15 cellular contexts compared by ENCODE assay signal in the genomic region with DNA sequence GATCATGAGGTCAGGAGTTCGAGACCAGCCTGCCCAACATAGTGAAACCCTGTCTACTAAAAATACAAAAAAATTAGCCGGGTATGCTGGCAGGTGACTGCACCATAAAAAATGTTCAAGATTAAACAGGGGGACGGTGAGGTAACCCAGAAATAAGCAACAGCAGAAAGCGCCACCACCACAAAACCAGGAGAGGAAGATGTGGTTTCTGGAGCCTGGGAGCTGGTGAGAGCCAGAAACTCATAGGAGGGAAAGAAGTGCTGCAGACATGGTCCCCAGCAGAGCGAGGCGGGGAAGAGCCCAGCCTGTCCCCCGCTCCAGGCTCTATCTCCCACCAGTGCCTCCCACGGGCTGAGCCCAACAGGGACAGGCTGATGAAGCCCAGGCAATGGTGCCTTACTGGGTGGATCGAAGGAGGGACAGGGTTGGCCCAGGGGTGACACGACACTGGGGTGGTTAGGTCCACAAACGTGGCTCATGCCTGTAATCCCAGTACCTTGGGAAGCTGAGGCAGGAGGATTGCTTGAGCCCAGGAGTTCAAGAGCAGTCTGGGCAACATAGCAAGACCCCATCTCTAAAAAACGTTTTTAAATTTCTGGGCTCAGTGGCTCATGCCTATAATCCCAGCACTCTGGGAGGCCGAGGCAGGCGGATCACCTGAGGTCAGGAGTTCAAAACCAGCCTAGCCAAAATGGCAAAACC. TPM values are rescaled to one million over a fixed set of nuclear protein-coding genes. Genes with fewer than 3 reads are reported as not detected.
DNase-seq lines count a peak whose midpoint lies in the region; ATAC-seq and TF ChIP-seq lines count a peak whose summit lies in the region.
"Had no signal": no experiment of that assay in that cellular context is flagged by ENCODE, and none has a peak within 500 bp of the region (broad histone marks: within the 10 kb centered on the region; RNA-seq: fewer than 3 reads in every experiment).

No MANE protein-coding gene starts in this region.

- H3K9me2 ChIP-seq in PC-9 (ENCODE audit: insufficient read depth) (no peaks in the 10 kb centered on the region), OCI-LY7 (ENCODE audit: insufficient read depth, low read length) (no peaks in the 10 kb centered on the region)

- H3K9me3 Mint-ChIP-seq in Calu3 (ENCODE audit: low read depth, unreplicated experiment) (no peaks in the 10 kb centered on the region), endothelial cell (ENCODE audit: unreplicated experiment) (no peaks in the 10 kb centered on the region), progenitor cell of endocrine pancreas (ENCODE audit: low read depth) (no peaks in the 10 kb centered on the region)
- H3K9me3 Mint-ChIP-seq: activated naive CD4-positive, alpha-beta T cell treated with anti-CD3 and anti-CD28 coated beads, Interleukin-2, amount 10 ng/mL, durations not matched to agents 7 days and 5 days; CD4-positive, CD25-positive, alpha-beta regulatory T cell; T-helper 2 cell treated with Interferon-gamma antibody and Interleukin-4, amounts not matched to agents 5 μg/mL and 100 μg/mL, for 36 hours had no signal

- H3F3A ChIP-seq in PC-9 (ENCODE audit: insufficient read depth, low read depth) = peaks cover 88% of the 10 kb centered on the region

- POLR2A ChIA-PET in PC-9 (lab: Charles Lee; ENCODE audit: unreplicated experiment) (no interaction called here), OCI-LY7 (lab: Charles Lee) (no interaction called here)

- no peaks in the 10 kb centered on the region for H3K9me3 ChIP-seq in PC-9 (ENCODE audit: insufficient read depth, low read depth)
- no peaks in the 10 kb centered on the region for H3K9me3 ChIP-seq in OCI-LY7 (ENCODE audit: low read length)

- H3K4me1 ChIP-seq in PC-9 (replicated peaks; ENCODE audit: insufficient read depth) (peaks cover 44% of the 10 kb centered on the region), OCI-LY7 (ENCODE audit: insufficient read depth, low read length, poor library complexity, severe bottlenecking) (peaks cover 15% of the 10 kb centered on the region)

- H3K36me3 ChIP-seq in PC-9 (ENCODE audit: low read depth) = peaks cover 13% of the 10 kb centered on the region
- peaks cover 27% of the 10 kb centered on the region for H3K36me3 ChIP-seq in OCI-LY7 (ENCODE audit: insufficient read depth, low read length)

- H3K79me2 ChIP-seq in PC-9 (ENCODE audit: low read depth) (no peaks in the 10 kb centered on the region), OCI-LY7 (ENCODE audit: insufficient read depth, low read depth, low read length) (no peaks in the 10 kb centered on the region)

- H3K4me3 ChIP-seq in PC-9 (no peak overlapping the region), OCI-LY7 (ENCODE audit: low read depth, low read length, poor library complexity, severe bottlenecking) (no peak overlapping the region)

- BruUV-seq in Calu3 (replicated peaks; lab: Mats Ljungman, UMichigan) (no TSS peak), PC-9 (replicated peaks; lab: Mats Ljungman, UMichigan) (no TSS peak), OCI-LY7 (replicated peaks; lab: Mats Ljungman, UMichigan) (no TSS peak)

- H3K4me1 Mint-ChIP-seq in Calu3 (ENCODE audit: low read depth, unreplicated experiment) (peaks cover 12% of the 10 kb centered on the region), endothelial cell (ENCODE audit: unreplicated experiment) (peaks cover 28% of the 10 kb centered on the region), progenitor cell of endocrine pancreas (ENCODE audit: low read depth) (peaks cover 10% of the 10 kb centered on the region)

- H3K4me3 Mint-ChIP-seq in Calu3 (ENCODE audit: low read depth, unreplicated experiment) (no peak overlapping the region), endothelial cell (ENCODE audit: unreplicated experiment) (peak overlapping the region; percentile 65), progenitor cell of endocrine pancreas (ENCODE audit: low read depth) (no peak overlapping the region)

- TF ChIP-seq CTCF in Calu3 (IDR thresholded peaks at IDR 0.05; ENCODE audit: unreplicated experiment) (no peak), PC-9 (conservative IDR thresholded peaks at IDR 0.05) (no peak), endothelial cell (IDR thresholded peaks at IDR 0.05; ENCODE audit: unreplicated experiment) (no peak), progenitor cell of endocrine pancreas (IDR thresholded peaks at IDR 0.05; ENCODE audit: unreplicated experiment) (no peak), GM10266 (IDR thresholded peaks at IDR 0.05; ENCODE audit: control insufficient read depth, insufficient read depth, low read depth, missing control alignments) (no peak), OCI-LY7 (conservative IDR thresholded peaks at IDR 0.05; ENCODE audit: low read length) (no peak)

- no peaks in the 10 kb centered on the region for H3K27me3 Mint-ChIP-seq in Calu3 (ENCODE audit: unreplicated experiment)
- H3K27me3 Mint-ChIP-seq in endothelial cell (ENCODE audit: unreplicated experiment) = peaks cover 20% of the 10 kb centered on the region
- no peaks in the 10 kb centered on the region for H3K27me3 Mint-ChIP-seq in progenitor cell of endocrine pancreas

- CTCF ChIA-PET in Calu3 (lab: Charles Lee) (no interaction called here), PC-9 (lab: Charles Lee) (interaction anchor here (0.7 to 1.2 kb wide), 2 partner anchors 16 to 67 kb away, joined by 3 to 17 read pairs; no protein-coding TSS in a partner anchor), OCI-LY7 (lab: Charles Lee; ENCODE audit: unreplicated experiment) (no interaction called here)

- H4K20me1 ChIP-seq in PC-9 (ENCODE audit: insufficient read depth) (peaks cover 12% of the 10 kb centered on the region), OCI-LY7 (ENCODE audit: insufficient read depth, low read length) (no peaks in the 10 kb centered on the region)

- H3K4me2 ChIP-seq in PC-9 = no peak overlapping the region
- no peak overlapping the region for H3K4me2 ChIP-seq in OCI-LY7 (ENCODE audit: low read length)

- H3K27ac Mint-ChIP-seq in Calu3 (ENCODE audit: unreplicated experiment) (peak overlapping the region; percentile 67), endothelial cell (ENCODE audit: unreplicated experiment) (peak overlapping the region; percentile 98), progenitor cell of endocrine pancreas (peak overlapping the region; percentile 46)
- H3K27ac Mint-ChIP-seq: activated naive CD4-positive, alpha-beta T cell treated with anti-CD3 and anti-CD28 coated beads, Interleukin-2, amount 10 ng/mL, durations not matched to agents 7 days and 5 days; T-helper 2 cell treated with Interferon-gamma antibody and Interleukin-4, amounts not matched to agents 5 μg/mL and 100 μg/mL, for 36 hours had no signal

- H3K27ac ChIP-seq in PC-9 (peak overlapping the region; percentile 56; the same call in 1 of the 2 replicates), OCI-LY7 (ENCODE audit: low read depth, low read length, poor library complexity, severe bottlenecking) (no peak overlapping the region)
- H3K27ac ChIP-seq: KMS-11 had no signal

- DNase-seq in Calu3 (no peak), PC-9 (peak in 1 of 2 experiments; percentile 31), endothelial cell (ENCODE audit: low spot score) (no peak), progenitor cell of endocrine pancreas (ENCODE audit: low spot score, unreplicated experiment) (no peak), GM10266 (ENCODE audit: extremely low spot score) (no peak), OCI-LY7 (ENCODE audit: low spot score) (no peak)
- DNase-seq: activated CD4-positive, alpha-beta T cell treated with anti-CD3 and anti-CD28 coated beads, Interleukin-2, amount 50 U/mL, for 48 hours; activated naive CD4-positive, alpha-beta T cell treated with anti-CD3 and anti-CD28 coated beads, Interleukin-2, amount 10 ng/mL, durations not matched to agents 7 days and 5 days; CD4-positive, CD25-positive, alpha-beta regulatory T cell; GF-D8; kidney glomerular epithelial cell had no signal

- H2AFZ ChIP-seq in PC-9 (no peak overlapping the region), OCI-LY7 (ENCODE audit: low read length) (no peak overlapping the region)

- peaks cover 81% of the 10 kb centered on the region for H3K36me3 Mint-ChIP-seq in Calu3 (ENCODE audit: insufficient read depth, unreplicated experiment)
- peaks cover 28% of the 10 kb centered on the region for H3K36me3 Mint-ChIP-seq in endothelial cell (ENCODE audit: low read depth, unreplicated experiment)
- peaks cover 4% of the 10 kb centered on the region for H3K36me3 Mint-ChIP-seq in progenitor cell of endocrine pancreas (ENCODE audit: insufficient read depth)

- H3K27me3 ChIP-seq in PC-9 (ENCODE audit: insufficient read depth, low read depth) = no peaks in the 10 kb centered on the region

- ATAC-seq in GM19351 (IDR thresholded peaks at IDR 0.05; ENCODE audit: unreplicated experiment) = no peak
- ATAC-seq in HG02884 (IDR thresholded peaks at IDR 0.05; ENCODE audit: unreplicated experiment) = no peak

- intact Hi-C loops in Calu3 (cut with micrococcal nuclease; ENCODE audit: unreplicated experiment) (loop anchor here (2.0 to 10.0 kb wide), 2 partner anchors 66 to 102 kb away; no protein-coding TSS in a partner anchor), PC-9 (cut with micrococcal nuclease; ENCODE audit: unreplicated experiment) (loop anchor here (1.0 to 10.0 kb wide), 5 partner anchors 44 to 451 kb away; a partner anchor contains a TSS), OCI-LY7 (cut with micrococcal nuclease; ENCODE audit: unreplicated experiment) (loop anchor here (1.0 kb wide), 1 partner anchor 67 kb away; no protein-coding TSS in a partner anchor)

RNA-seq across cellular contexts. Expression of a gene that starts 19.0 kb away (rescaled TPM):
- total RNA-seq in Calu3 (2022) = 31.8 and 36.4 TPM in 2 replicates
- 50.9 and 59.2 TPM in 2 replicates for total RNA-seq in PC-9 (2021)
- 17.0 TPM for total RNA-seq in endothelial cell (ENCODE audit: unreplicated experiment)
- 22.8 and 24.3 TPM in 2 replicates for total RNA-seq in progenitor cell of endocrine pancreas
- total RNA-seq in OCI-LY7 (2014; rRNA removed; shearing (Covaris generic)) = 184 and 220 TPM in 2 replicates
- 132 and 133 TPM in 2 replicates for total RNA-seq in OCI-LY7 (2022)

RNA-seq across cellular contexts. Expression of a gene that starts 47.3 kb away (rescaled TPM):
- total RNA-seq in Calu3 (2022) (289 and 294 TPM in 2 replicates), PC-9 (2021) (160 and 182 TPM in 2 replicates), endothelial cell (ENCODE audit: unreplicated experiment) (158 TPM), progenitor cell of endocrine pancreas (67.3 and 73.2 TPM in 2 replicates), OCI-LY7 (2022) (99.1 and 101 TPM in 2 replicates)
- total RNA-seq in OCI-LY7 (2014; rRNA removed; shearing (Covaris generic)) = 61.8 and 88.3 TPM in 2 replicates

Comparison
In these comparisons a context has a peak if more than half of its experiments do, and no peak if none do; other contexts are left out.
1. H3K27ac Mint-ChIP-seq: peak in every context shown above with its lines; median percentile 98 in endothelial cell; 67 in Calu3; 46 in progenitor cell of endocrine pancreas.